ENCODE assay signal across 8 cellular contexts in the genomic region with DNA sequence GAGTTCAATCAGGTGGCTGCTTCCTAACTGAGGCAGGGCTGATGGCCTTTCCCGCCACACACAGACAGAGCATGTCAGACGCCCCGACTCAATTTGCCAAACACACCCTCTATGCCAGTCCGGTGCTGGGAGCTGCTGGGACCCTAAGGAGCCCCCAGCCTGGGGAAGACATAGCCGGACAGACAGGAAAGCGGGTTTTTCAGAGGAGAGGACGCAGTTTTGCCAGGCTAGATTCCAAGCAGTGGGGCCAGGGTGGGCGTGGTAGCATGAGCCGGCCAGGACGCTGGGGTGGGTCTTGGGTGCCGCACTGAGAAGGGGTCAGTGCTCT. TPM values are rescaled to one million over a fixed set of nuclear protein-coding genes. Genes with fewer than 3 reads are reported as not detected.
DNase-seq lines count a peak whose midpoint lies in the region; ATAC-seq and TF ChIP-seq lines count a peak whose summit lies in the region.

No MANE protein-coding gene starts in this region.

- H3K4me3 ChIP-seq in left lung, result peak overlapping the region; percentile 15 to 68
- peak overlapping the region in 3 of 4 donors; percentile 22 to 77 (median 24) for H3K4me3 ChIP-seq in tibial nerve

- WGBS in tibial nerve, 2 donors, result 21% methylated on average over 11 of the region's 11 CpGs

- peak overlapping the region; percentile 65 to 78 for H3K4me3 Mint-ChIP-seq in activated T-cell treated with anti-CD3 and anti-CD28 coated beads, Interleukin-2, amount 50 U/mL, for 72 hours
- peak overlapping the region; percentile 79 for H3K4me3 Mint-ChIP-seq in activated naive CD8-positive, alpha-beta T cell treated with anti-CD3 and anti-CD28 coated beads for 36 hours

- TF ChIP-seq EP300 in tibial nerve (IDR thresholded peaks at IDR 0.05), result no peak

- H3K4me1 Mint-ChIP-seq in activated T-cell treated with anti-CD3 and anti-CD28 coated beads, Interleukin-2, amount 50 U/mL, for 72 hours (ENCODE audit: low read depth), result peaks cover 45% of the 10 kb centered on the region
- H3K4me1 Mint-ChIP-seq in activated naive CD8-positive, alpha-beta T cell treated with anti-CD3 and anti-CD28 coated beads for 36 hours, result peaks cover 33% of the 10 kb centered on the region

- no peak for ATAC-seq in activated T-cell treated with anti-CD3 and anti-CD28 coated beads, Interleukin-2, amount 50 U/mL, for 72 hours (replicated peaks in 1 of 2)
- ATAC-seq in left lung, result no peak

- H3K9me3 ChIP-seq in left lung, result no peaks in the 10 kb centered on the region
- no peaks in the 10 kb centered on the region for H3K9me3 ChIP-seq in tibial nerve

- no peak for TF ChIP-seq CTCF in left lung (IDR thresholded peaks at IDR 0.05)
- TF ChIP-seq CTCF in tibial nerve (IDR thresholded peaks at IDR 0.05), result no peak

- TF ChIP-seq POLR2A in tibial nerve (IDR thresholded peaks at IDR 0.05), result no peak

- peaks cover 0 to 1% of the 10 kb centered on the region in 2 donors for H3K36me3 Mint-ChIP-seq in activated T-cell treated with anti-CD3 and anti-CD28 coated beads, Interleukin-2, amount 50 U/mL, for 72 hours (ENCODE audit: insufficient read depth in 2 of 2)
- peaks cover 4% of the 10 kb centered on the region for H3K36me3 Mint-ChIP-seq in activated naive CD8-positive, alpha-beta T cell treated with anti-CD3 and anti-CD28 coated beads for 36 hours

- DNase-seq in activated T-cell treated with anti-CD3 and anti-CD28 coated beads, Interleukin-2, amount 50 U/mL, for 72 hours, result no peak
- no peak for DNase-seq in activated T-cell treated with anti-CD3 and anti-CD28 coated beads for 4 hours
- DNase-seq in activated naive CD8-positive, alpha-beta T cell treated with anti-CD3 and anti-CD28 coated beads for 36 hours, result no peak
- no peak for DNase-seq in left lung
- DNase-seq in tibial nerve (ENCODE audit: low spot score in 2 of 2), result no peak
- no peak for DNase-seq in HuH-7.5 (ENCODE audit: low spot score)
- no peak for DNase-seq in globus pallidus (ENCODE audit: low spot score)
- DNase-seq in NCI-H510A treated with DMSO at 0.1 percent for 48 hours (lab: John Stamatoyannopoulos, UW), result no peak

- intact Hi-C loops in left lung (cut with DNase I), result no loop called here

- peaks cover 0 to 46% of the 10 kb centered on the region in 2 donors for H3K36me3 ChIP-seq in left lung
- peaks cover 0 to 22% (median 0%) of the 10 kb centered on the region in 3 donors for H3K36me3 ChIP-seq in tibial nerve

- H3K27me3 ChIP-seq in left lung (no peaks in the 10 kb centered on the region), tibial nerve (no peaks in the 10 kb centered on the region)

- H3K27me3 Mint-ChIP-seq in activated T-cell treated with anti-CD3 and anti-CD28 coated beads, Interleukin-2, amount 50 U/mL, for 72 hours (ENCODE audit: low read depth), result no peaks in the 10 kb centered on the region
- no peaks in the 10 kb centered on the region for H3K27me3 Mint-ChIP-seq in activated naive CD8-positive, alpha-beta T cell treated with anti-CD3 and anti-CD28 coated beads for 36 hours

- H3K9me3 Mint-ChIP-seq in activated T-cell treated with anti-CD3 and anti-CD28 coated beads, Interleukin-2, amount 50 U/mL, for 72 hours, result no peaks in the 10 kb centered on the region
- H3K9me3 Mint-ChIP-seq in activated naive CD8-positive, alpha-beta T cell treated with anti-CD3 and anti-CD28 coated beads for 36 hours, result no peaks in the 10 kb centered on the region

- H3K27ac ChIP-seq in left lung (peak overlapping the region in 1 of 2 donors; percentile 66), tibial nerve (peak overlapping the region in 1 of 4 donors; percentile 88)

- peak overlapping the region; percentile 76 for H3K27ac Mint-ChIP-seq in activated T-cell treated with anti-CD3 and anti-CD28 coated beads, Interleukin-2, amount 50 U/mL, for 72 hours
- H3K27ac Mint-ChIP-seq in activated naive CD8-positive, alpha-beta T cell treated with anti-CD3 and anti-CD28 coated beads for 36 hours, result peak overlapping the region; percentile 81

- H3K4me1 ChIP-seq in left lung (peaks cover 8 to 54% of the 10 kb centered on the region in 2 donors), tibial nerve (peaks cover 3 to 37% (median 22%) of the 10 kb centered on the region in 4 donors)

RNA-seq across cellular contexts. Expression of gene MAST3, which starts 19.8 kb away (rescaled TPM):
- 10 to 100 TPM; 22.4 to 23.2 TPM for total RNA-seq in activated T-cell treated with anti-CD3 and anti-CD28 coated beads, Interleukin-2, amount 50 U/mL, for 72 hours
- total RNA-seq in activated naive CD8-positive, alpha-beta T cell treated with anti-CD3 and anti-CD28 coated beads for 36 hours, result 10 to 100 TPM; 11.8 to 14.4 TPM
- total RNA-seq in left lung, result 10 to 100 TPM; 17.0 to 30.3 TPM
- 10 to 100 TPM in 2 of 4 donors, 1 to 10 TPM in 2; 7.6 to 19.8 (median 10.0) TPM for total RNA-seq in tibial nerve

RNA-seq across cellular contexts. Expression of gene IL12RB1, which starts 30.6 kb away (rescaled TPM):
- total RNA-seq in activated T-cell treated with anti-CD3 and anti-CD28 coated beads, Interleukin-2, amount 50 U/mL, for 72 hours, result 10 to 100 TPM; 13.4 to 20.4 TPM
- total RNA-seq in activated naive CD8-positive, alpha-beta T cell treated with anti-CD3 and anti-CD28 coated beads for 36 hours, result 10 to 100 TPM; 26.5 to 26.9 TPM
- total RNA-seq in left lung (1 to 10 TPM; 3.1 to 5.4 TPM), tibial nerve (1 to 10 TPM; 1.0 to 4.8 (median 1.9) TPM)

RNA-seq across cellular contexts. Expression of gene PIK3R2, which starts 35.6 kb away (rescaled TPM):
- total RNA-seq in activated T-cell treated with anti-CD3 and anti-CD28 coated beads, Interleukin-2, amount 50 U/mL, for 72 hours, result 10 to 100 TPM; 13.3 to 15.4 TPM
- total RNA-seq in activated naive CD8-positive, alpha-beta T cell treated with anti-CD3 and anti-CD28 coated beads for 36 hours, result 10 to 100 TPM; 18.5 to 21.1 TPM
- total RNA-seq in left lung (10 to 100 TPM; 34.1 to 35.3 TPM), tibial nerve (10 to 100 TPM; 12.2 to 38.1 (median 15.7) TPM)

RNA-seq across cellular contexts. Expression of gene IFI30, which starts 56.3 kb away (rescaled TPM):
- 10 to 100 TPM; 10.2 to 11.4 TPM for total RNA-seq in activated T-cell treated with anti-CD3 and anti-CD28 coated beads, Interleukin-2, amount 50 U/mL, for 72 hours
- 10 to 100 TPM; 24.7 to 28.1 TPM for total RNA-seq in activated naive CD8-positive, alpha-beta T cell treated with anti-CD3 and anti-CD28 coated beads for 36 hours
- total RNA-seq in left lung, result 100 to 1,000 TPM; 577 to 986 TPM
- 100 to 1,000 TPM in 1 of 4 donors, 10 to 100 TPM in 3; 19.0 to 101 (median 29.4) TPM for total RNA-seq in tibial nerve
